ENCODE assay signal across 30 cellular contexts in the genomic region with DNA sequence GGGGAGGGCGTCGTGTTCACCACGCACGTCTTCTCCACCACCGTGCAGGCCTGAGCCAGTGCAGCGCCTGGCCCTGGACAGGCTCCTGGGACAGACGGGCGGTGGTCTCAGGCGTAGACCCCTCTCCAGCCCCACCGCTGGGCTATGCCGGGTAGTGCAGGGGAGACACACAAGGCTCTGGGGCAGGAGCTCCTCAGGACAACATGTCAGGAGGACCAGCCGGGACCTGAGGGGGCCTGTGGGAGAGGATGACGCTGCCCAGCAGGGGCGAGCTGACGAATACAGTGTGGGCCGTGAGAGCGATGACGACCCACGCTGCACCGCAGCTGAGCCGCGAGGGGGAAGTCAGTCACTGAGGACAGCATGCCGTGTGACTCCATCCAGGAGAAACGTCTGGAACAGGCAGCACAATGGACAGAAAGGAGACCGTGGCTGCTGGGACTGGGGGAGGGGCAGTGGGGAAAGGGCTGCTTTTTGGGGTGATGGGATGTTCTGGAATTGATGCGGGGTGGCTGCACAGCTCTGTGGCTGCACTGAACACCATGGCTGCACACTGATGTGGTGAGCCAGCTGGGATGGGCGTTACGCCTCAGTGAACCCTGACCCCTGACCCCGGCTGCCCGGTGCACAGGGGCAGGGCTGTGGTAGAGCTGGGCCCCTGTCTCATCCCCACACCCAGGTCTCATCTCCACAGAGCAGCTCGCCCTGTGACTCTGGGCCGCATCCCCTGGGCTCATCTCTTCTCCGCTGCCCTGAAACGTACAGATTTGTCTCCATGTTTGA. TPM values are rescaled to one million over a fixed set of nuclear protein-coding genes. Genes with fewer than 3 reads are reported as not detected.
DNase-seq lines count a peak whose midpoint lies in the region; ATAC-seq and TF ChIP-seq lines count a peak whose summit lies in the region.
"Had no signal": no experiment of that assay in that cellular context is flagged by ENCODE, and none has a peak within 500 bp of the region (broad histone marks: within the 10 kb centered on the region; RNA-seq: fewer than 3 reads in every experiment).

No MANE protein-coding gene starts in this region.

- no peaks in the 10 kb centered on the region for H3K4me1 ChIP-seq in GM23338 (ENCODE audit: insufficient read depth)
- H3K4me1 ChIP-seq in endodermal cell (ENCODE audit: control insufficient read depth, insufficient read depth, low read length), result no peaks in the 10 kb centered on the region
- H3K4me1 ChIP-seq in osteoblast (ENCODE audit: insufficient read depth, low read length), result no peaks in the 10 kb centered on the region
- H3K4me1 ChIP-seq: Caco-2, prostate gland, transverse colon had no signal

- no peaks in the 10 kb centered on the region for H3K9me2 ChIP-seq in GM23338 (ENCODE audit: insufficient read depth)

- H3K79me2 ChIP-seq in GM23338 (replicated peaks; ENCODE audit: insufficient read depth) (no peaks in the 10 kb centered on the region), osteoblast (ENCODE audit: insufficient read depth, low read length) (no peaks in the 10 kb centered on the region)

- H3K9me3 Mint-ChIP-seq in activated naive CD4-positive, alpha-beta T cell treated with anti-CD3 and anti-CD28 coated beads, Interleukin-2, amount 50 U/mL, for 24 hours, result no peaks in the 10 kb centered on the region
- H3K9me3 Mint-ChIP-seq in activated naive CD4-positive, alpha-beta T cell treated with anti-CD3 and anti-CD28 coated beads, Interleukin-2, amount 50 U/mL, for 72 hours, result no peaks in the 10 kb centered on the region
- H3K9me3 Mint-ChIP-seq in GM23338, result no peaks in the 10 kb centered on the region
- H3K9me3 Mint-ChIP-seq in endodermal cell, result no peaks in the 10 kb centered on the region
- H3K9me3 Mint-ChIP-seq: CD14-positive monocyte; T-helper 1 cell treated with Interleukin-12 subunit alpha and Interleukin-12 subunit beta and Interleukin-4 antibody, amounts not matched to agents 30 μg/mL and 1 μg/mL, for 36 hours had no signal

- H3K36me3 ChIP-seq in GM23338 (ENCODE audit: insufficient read depth), result peaks cover 10% of the 10 kb centered on the region; the same call in 1 of the 2 replicates
- peaks cover 46% of the 10 kb centered on the region for H3K36me3 ChIP-seq in endodermal cell (ENCODE audit: control insufficient read depth, insufficient read depth, low read length)
- peaks cover 48% of the 10 kb centered on the region for H3K36me3 ChIP-seq in osteoblast (ENCODE audit: insufficient read depth, low read length)
- H3K36me3 ChIP-seq: prostate gland had no signal

- H3K27me3 ChIP-seq in GM23338 (ENCODE audit: insufficient read depth) (no peaks in the 10 kb centered on the region), endodermal cell (ENCODE audit: control insufficient read depth, insufficient read depth, low read length, poor library complexity, severe bottlenecking) (no peaks in the 10 kb centered on the region), osteoblast (ENCODE audit: insufficient read depth, low read length) (no peaks in the 10 kb centered on the region)
- H3K27me3 ChIP-seq: cardiac muscle cell, neutrophil, sigmoid colon, transverse colon had no signal

- ATAC-seq in activated naive CD4-positive, alpha-beta T cell treated with anti-CD3 and anti-CD28 coated beads, Interleukin-2, amount 50 U/mL, for 72 hours, result no peak
- ATAC-seq in GM23338 (peak; percentile 79), GM21423 (IDR thresholded peaks at IDR 0.05; ENCODE audit: unreplicated experiment) (no peak)

- H4K20me1 ChIP-seq in GM23338 (replicated peaks; ENCODE audit: insufficient read depth), result peaks cover 5% of the 10 kb centered on the region; the same call in 1 of the 2 replicates
- no peaks in the 10 kb centered on the region for H4K20me1 ChIP-seq in osteoblast (ENCODE audit: insufficient read depth, low read length)

- no peaks in the 10 kb centered on the region for H3K27me3 Mint-ChIP-seq in activated naive CD4-positive, alpha-beta T cell treated with anti-CD3 and anti-CD28 coated beads, Interleukin-2, amount 50 U/mL, for 24 hours
- H3K27me3 Mint-ChIP-seq in GM23338 (ENCODE audit: insufficient read depth, low read depth, poor library complexity), result peaks cover 15% of the 10 kb centered on the region
- no peaks in the 10 kb centered on the region for H3K27me3 Mint-ChIP-seq in endodermal cell (ENCODE audit: insufficient read depth)

- no peak overlapping the region for H3K9ac ChIP-seq in endodermal cell (ENCODE audit: extremely low read depth, low read length, poor library complexity, severe bottlenecking)
- H3K9ac ChIP-seq: KMS-11 had no signal

- WGBS in endodermal cell (ENCODE audit: insufficient coverage in 1 of 2, insufficient read length in 1 of 2), 2 experiments, result 88 to 94% methylated on average over 25 to 34 of the region's 34 CpGs

- peaks cover 3% of the 10 kb centered on the region for H3K36me3 Mint-ChIP-seq in activated naive CD4-positive, alpha-beta T cell treated with anti-CD3 and anti-CD28 coated beads, Interleukin-2, amount 50 U/mL, for 24 hours
- no peaks in the 10 kb centered on the region for H3K36me3 Mint-ChIP-seq in activated naive CD4-positive, alpha-beta T cell treated with anti-CD3 and anti-CD28 coated beads, Interleukin-2, amount 50 U/mL, for 72 hours
- peaks cover 86% of the 10 kb centered on the region for H3K36me3 Mint-ChIP-seq in GM23338 (ENCODE audit: low read depth)
- peaks cover 72% of the 10 kb centered on the region for H3K36me3 Mint-ChIP-seq in endodermal cell (ENCODE audit: low read depth)

- TF ChIP-seq CTCF in GM23338 (conservative IDR thresholded peaks at IDR 0.05; ENCODE audit: low read depth in 2 of 2) (peak; percentile 9 to 26; a peak in 1 of 4 replicates), endodermal cell (conservative IDR thresholded peaks at IDR 0.05) (peak; percentile 46), osteoblast (IDR thresholded peaks at IDR 0.05; ENCODE audit: extremely low read depth, low read depth, low read length) (no peak)

- no peak for DNase-seq in activated naive CD4-positive, alpha-beta T cell treated with anti-CD3 and anti-CD28 coated beads, Interleukin-2, amount 50 U/mL, for 72 hours (ENCODE audit: low spot score in 2 of 2)
- DNase-seq in GM23338 (ENCODE audit: low spot score) (peak; percentile 54), endodermal cell (peak; percentile 68), osteoblast (ENCODE audit: insufficient read length, low spot score, missing footprints) (peak; percentile 73), pons (ENCODE audit: low spot score) (no peak), HK-2 (ENCODE audit: unreplicated experiment) (no peak)
- DNase-seq: activated CD4-positive, alpha-beta T cell treated with anti-CD3 and anti-CD28 coated beads, Interleukin-2, amount 50 U/mL, for 48 hours; activated naive CD4-positive, alpha-beta T cell treated with Interleukin-2 at 50 U/mL for 16 hours; Caco-2; DMS79 treated with DMSO at 0.1 percent for 48 hours; hippocampal formation; mammary epithelial cell; MM.1S; NCI-H1417; NCI-H2029; NCI-H510A treated with DMSO at 0.1 percent for 48 hours; NK-92 treated with Interleukin-12 subunit alpha and Interleukin-12 subunit beta, amount 100 ng/mL, for 24 hours; sigmoid colon; stimulated activated CD4-positive, alpha-beta T cell treated with anti-CD3 and anti-CD28 coated beads, Interleukin-12 subunit alpha, Interleukin-12 subunit beta, amount 100 ng/mL, for 4 hours; stimulated activated CD4-positive, alpha-beta T cell treated with anti-CD3 and anti-CD28 coated beads, Interleukin-2, amount 100 ng/mL, for 48 hours; transverse colon had no signal

- no peak overlapping the region for H3K4me2 ChIP-seq in GM23338
- no peak overlapping the region for H3K4me2 ChIP-seq in osteoblast (ENCODE audit: insufficient read depth, low read length)
- H3K4me2 ChIP-seq: KMS-11 had no signal

- H3K4me3 ChIP-seq in GM23338 (no peak overlapping the region), endodermal cell (ENCODE audit: low read length) (no peak overlapping the region), osteoblast (ENCODE audit: insufficient read depth, low read length) (no peak overlapping the region)
- H3K4me3 ChIP-seq: cardiac muscle cell, prostate gland, sigmoid colon, SK-N-MC, transverse colon had no signal

- no peaks in the 10 kb centered on the region for H3K9me3 ChIP-seq in endodermal cell (ENCODE audit: control insufficient read depth, low read length)
- no peaks in the 10 kb centered on the region for H3K9me3 ChIP-seq in osteoblast (ENCODE audit: low read depth, low read length)
- H3K9me3 ChIP-seq: Caco-2, neutrophil, prostate gland, sigmoid colon, transverse colon had no signal

- H2AFZ ChIP-seq in GM23338 (no peak overlapping the region), osteoblast (ENCODE audit: low read length) (no peak overlapping the region)

- H3K4me1 Mint-ChIP-seq in activated naive CD4-positive, alpha-beta T cell treated with anti-CD3 and anti-CD28 coated beads, Interleukin-2, amount 50 U/mL, for 24 hours, result no peaks in the 10 kb centered on the region
- H3K4me1 Mint-ChIP-seq in GM23338 (no peaks in the 10 kb centered on the region), endodermal cell (no peaks in the 10 kb centered on the region)
- H3K4me1 Mint-ChIP-seq: CD14-positive monocyte had no signal

- H3K4me3 Mint-ChIP-seq in activated naive CD4-positive, alpha-beta T cell treated with anti-CD3 and anti-CD28 coated beads, Interleukin-2, amount 50 U/mL, for 24 hours, result no peak overlapping the region
- H3K4me3 Mint-ChIP-seq in GM23338, result no peak overlapping the region
- H3K4me3 Mint-ChIP-seq in endodermal cell, result no peak overlapping the region
- H3K4me3 Mint-ChIP-seq: CD14-positive monocyte; T-helper 1 cell treated with Interleukin-12 subunit alpha and Interleukin-12 subunit beta and Interleukin-4 antibody, amounts not matched to agents 30 μg/mL and 1 μg/mL, for 36 hours had no signal

- peak overlapping the region; percentile 24 for H3K27ac Mint-ChIP-seq in activated naive CD4-positive, alpha-beta T cell treated with anti-CD3 and anti-CD28 coated beads, Interleukin-2, amount 50 U/mL, for 24 hours
- peak overlapping the region in 1 of 2 donors; percentile 55 for H3K27ac Mint-ChIP-seq in activated naive CD4-positive, alpha-beta T cell treated with anti-CD3 and anti-CD28 coated beads, Interleukin-2, amount 50 U/mL, for 72 hours
- no peak overlapping the region for H3K27ac Mint-ChIP-seq in GM23338
- no peak overlapping the region for H3K27ac Mint-ChIP-seq in endodermal cell
- H3K27ac Mint-ChIP-seq: T-helper 1 cell treated with Interleukin-12 subunit alpha and Interleukin-12 subunit beta and Interleukin-4 antibody, amounts not matched to agents 30 μg/mL and 1 μg/mL, for 36 hours had no signal

- H3K27ac ChIP-seq in GM23338 (ENCODE audit: low read depth), result no peak overlapping the region
- peak overlapping the region; percentile 11 for H3K27ac ChIP-seq in endodermal cell (ENCODE audit: low read depth, low read length)
- H3K27ac ChIP-seq in osteoblast (ENCODE audit: low read depth, low read length), result no peak overlapping the region
- H3K27ac ChIP-seq: cardiac muscle cell, KMS-11, neutrophil, prostate gland, sigmoid colon, SK-N-MC, transverse colon had no signal

- no peaks in the 10 kb centered on the region for H3F3A ChIP-seq in GM23338 (replicated peaks; ENCODE audit: low read depth)

RNA-seq across cellular contexts. Expression of a gene that starts 20.2 kb away (rescaled TPM):
- total RNA-seq in activated naive CD4-positive, alpha-beta T cell treated with anti-CD3 and anti-CD28 coated beads, Interleukin-2, amount 50 U/mL, for 72 hours, result 10 to 100 TPM; 17.5 to 29.5 TPM
- 23.0 and 24.0 TPM in 2 replicates for total RNA-seq in GM23338 (2014; rRNA removed; shearing (Covaris generic))
- 7.9 TPM in 2 replicates for polyA plus RNA-seq in GM23338 (2016; fragmentation: Nextera tagmentation; extraction: Ambion mirVana)
- 10 to 100 TPM; 31.2 to 32.2 TPM for total RNA-seq in endodermal cell
- 20.6 TPM for polyA plus RNA-seq in endodermal cell (2013, experiment 1 of 2)
- polyA plus RNA-seq in endodermal cell (2013, experiment 2 of 2), result 18.7 TPM
- total RNA-seq in osteoblast, result 11.9 and 13.3 TPM in 2 replicates

RNA-seq across cellular contexts. Expression of a gene that starts 42.6 kb away (rescaled TPM):
- total RNA-seq in activated naive CD4-positive, alpha-beta T cell treated with anti-CD3 and anti-CD28 coated beads, Interleukin-2, amount 50 U/mL, for 72 hours, result 100 to 1,000 TPM; 191 to 276 TPM
- total RNA-seq in GM23338 (2014; rRNA removed; shearing (Covaris generic)), result 207 and 228 TPM in 2 replicates
- 143 and 154 TPM in 2 replicates for polyA plus RNA-seq in GM23338 (2016; fragmentation: Nextera tagmentation; extraction: Ambion mirVana)
- total RNA-seq in endodermal cell (100 to 1,000 TPM; 144 to 156 TPM), osteoblast (46.9 and 56.5 TPM in 2 replicates)
- 114 TPM for polyA plus RNA-seq in endodermal cell (2013, experiment 1 of 2)
- polyA plus RNA-seq in endodermal cell (2013, experiment 2 of 2), result 102 TPM

Comparison
In these comparisons a context has a peak if more than half of its experiments do, and no peak if none do; other contexts are left out.
1. DNase-seq: peak in GM23338 (single experiment), endodermal cell (single experiment) and osteoblast (single experiment); none in activated naive CD4-positive, alpha-beta T cell treated with anti-CD3 and anti-CD28 coated beads, Interleukin-2, amount 50 U/mL, for 72 hours (0 of 2), pons (single experiment) and HK-2 (single experiment).